ENCODE assay signal across 1 cellular context in the genomic region with DNA sequence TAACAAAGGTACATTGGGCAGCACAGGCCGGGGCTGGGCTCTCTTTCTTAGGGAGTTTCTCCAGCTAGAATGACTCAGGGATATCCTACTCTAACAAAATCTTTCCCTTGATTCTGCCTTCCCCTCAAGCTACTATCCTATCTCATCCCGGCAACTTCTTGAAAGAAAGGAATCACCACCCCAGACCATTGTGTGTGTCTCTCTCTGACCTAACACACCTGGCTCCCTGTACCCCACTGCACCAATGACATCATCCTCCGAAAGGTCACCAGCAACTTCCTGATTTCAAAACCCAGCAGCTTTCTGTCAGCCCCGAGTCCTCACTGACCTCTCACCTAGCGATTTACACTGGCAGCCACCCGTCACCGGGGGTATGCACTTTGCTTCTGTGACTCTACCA.
TF ChIP-seq lines count a peak whose summit lies in the region.

No MANE protein-coding gene starts in this region.

TF ChIP-seq in GM12878, 131 proteins besides CTCF, POLR2A, EP300 and RAD21 (continued from another document):
- TF ChIP-seq, protein P1, sequence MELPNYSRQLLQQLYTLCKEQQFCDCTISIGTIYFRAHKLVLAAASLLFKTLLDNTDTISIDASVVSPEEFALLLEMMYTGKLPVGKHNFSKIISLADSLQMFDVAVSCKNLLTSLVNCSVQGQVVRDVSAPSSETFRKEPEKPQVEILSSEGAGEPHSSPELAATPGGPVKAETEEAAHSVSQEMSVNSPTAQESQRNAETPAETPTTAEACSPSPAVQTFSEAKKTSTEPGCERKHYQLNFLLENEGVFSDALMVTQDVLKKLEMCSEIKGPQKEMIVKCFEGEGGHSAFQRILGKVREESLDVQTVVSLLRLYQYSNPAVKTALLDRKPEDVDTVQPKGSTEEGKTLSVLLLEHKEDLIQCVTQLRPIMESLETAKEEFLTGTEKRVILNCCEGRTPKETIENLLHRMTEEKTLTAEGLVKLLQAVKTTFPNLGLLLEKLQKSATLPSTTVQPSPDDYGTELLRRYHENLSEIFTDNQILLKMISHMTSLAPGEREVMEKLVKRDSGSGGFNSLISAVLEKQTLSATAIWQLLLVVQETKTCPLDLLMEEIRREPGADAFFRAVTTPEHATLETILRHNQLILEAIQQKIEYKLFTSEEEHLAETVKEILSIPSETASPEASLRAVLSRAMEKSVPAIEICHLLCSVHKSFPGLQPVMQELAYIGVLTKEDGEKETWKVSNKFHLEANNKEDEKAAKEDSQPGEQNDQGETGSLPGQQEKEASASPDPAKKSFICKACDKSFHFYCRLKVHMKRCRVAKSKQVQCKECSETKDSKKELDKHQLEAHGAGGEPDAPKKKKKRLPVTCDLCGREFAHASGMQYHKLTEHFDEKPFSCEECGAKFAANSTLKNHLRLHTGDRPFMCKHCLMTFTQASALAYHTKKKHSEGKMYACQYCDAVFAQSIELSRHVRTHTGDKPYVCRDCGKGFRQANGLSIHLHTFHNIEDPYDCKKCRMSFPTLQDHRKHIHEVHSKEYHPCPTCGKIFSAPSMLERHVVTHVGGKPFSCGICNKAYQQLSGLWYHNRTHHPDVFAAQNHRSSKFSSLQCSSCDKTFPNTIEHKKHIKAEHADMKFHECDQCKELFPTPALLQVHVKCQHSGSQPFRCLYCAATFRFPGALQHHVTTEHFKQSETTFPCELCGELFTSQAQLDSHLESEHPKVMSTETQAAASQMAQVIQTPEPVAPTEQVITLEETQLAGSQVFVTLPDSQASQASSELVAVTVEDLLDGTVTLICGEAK (IDR thresholded peaks at IDR 0.05; ENCODE audit: borderline replicate concordance): no peak
- 0 out of 2 replicates have a peak, but pooled peaks have one; percentile 17 for TF ChIP-seq BMI1 (IDR thresholded peaks at IDR 0.05; ENCODE audit: borderline replicate concordance)
- TF ChIP-seq IRF4 (IDR thresholded peaks at IDR 0.05; ENCODE audit: low read depth, low read length): no peak
- no peak for TF ChIP-seq USF1 (IDR thresholded peaks at IDR 0.05; ENCODE audit: borderline replicate concordance, extremely low read length, insufficient read depth, low read depth, low read length)
- peak; percentile 24; the same call in 1 of the 2 replicates for TF ChIP-seq JUNB (IDR thresholded peaks at IDR 0.05)
- no peak for TF ChIP-seq POU2F2 (IDR thresholded peaks at IDR 0.05; ENCODE audit: borderline replicate concordance, low read depth, low read length)
- peak; percentile 46; the same call in 1 of the 2 replicates for TF ChIP-seq MTA2 (IDR thresholded peaks at IDR 0.05; ENCODE audit: low read depth)
- no peak for TF ChIP-seq SREBF2 (IDR thresholded peaks at IDR 0.05; ENCODE audit: low read length)
- no peak for TF ChIP-seq REST (IDR thresholded peaks at IDR 0.05; ENCODE audit: low read depth, low read length)
- TF ChIP-seq, protein P2, sequence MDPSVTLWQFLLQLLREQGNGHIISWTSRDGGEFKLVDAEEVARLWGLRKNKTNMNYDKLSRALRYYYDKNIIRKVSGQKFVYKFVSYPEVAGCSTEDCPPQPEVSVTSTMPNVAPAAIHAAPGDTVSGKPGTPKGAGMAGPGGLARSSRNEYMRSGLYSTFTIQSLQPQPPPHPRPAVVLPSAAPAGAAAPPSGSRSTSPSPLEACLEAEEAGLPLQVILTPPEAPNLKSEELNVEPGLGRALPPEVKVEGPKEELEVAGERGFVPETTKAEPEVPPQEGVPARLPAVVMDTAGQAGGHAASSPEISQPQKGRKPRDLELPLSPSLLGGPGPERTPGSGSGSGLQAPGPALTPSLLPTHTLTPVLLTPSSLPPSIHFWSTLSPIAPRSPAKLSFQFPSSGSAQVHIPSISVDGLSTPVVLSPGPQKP (IDR thresholded peaks at IDR 0.05; ENCODE audit: low read depth, low read length): no peak
- TF ChIP-seq, protein P3, sequence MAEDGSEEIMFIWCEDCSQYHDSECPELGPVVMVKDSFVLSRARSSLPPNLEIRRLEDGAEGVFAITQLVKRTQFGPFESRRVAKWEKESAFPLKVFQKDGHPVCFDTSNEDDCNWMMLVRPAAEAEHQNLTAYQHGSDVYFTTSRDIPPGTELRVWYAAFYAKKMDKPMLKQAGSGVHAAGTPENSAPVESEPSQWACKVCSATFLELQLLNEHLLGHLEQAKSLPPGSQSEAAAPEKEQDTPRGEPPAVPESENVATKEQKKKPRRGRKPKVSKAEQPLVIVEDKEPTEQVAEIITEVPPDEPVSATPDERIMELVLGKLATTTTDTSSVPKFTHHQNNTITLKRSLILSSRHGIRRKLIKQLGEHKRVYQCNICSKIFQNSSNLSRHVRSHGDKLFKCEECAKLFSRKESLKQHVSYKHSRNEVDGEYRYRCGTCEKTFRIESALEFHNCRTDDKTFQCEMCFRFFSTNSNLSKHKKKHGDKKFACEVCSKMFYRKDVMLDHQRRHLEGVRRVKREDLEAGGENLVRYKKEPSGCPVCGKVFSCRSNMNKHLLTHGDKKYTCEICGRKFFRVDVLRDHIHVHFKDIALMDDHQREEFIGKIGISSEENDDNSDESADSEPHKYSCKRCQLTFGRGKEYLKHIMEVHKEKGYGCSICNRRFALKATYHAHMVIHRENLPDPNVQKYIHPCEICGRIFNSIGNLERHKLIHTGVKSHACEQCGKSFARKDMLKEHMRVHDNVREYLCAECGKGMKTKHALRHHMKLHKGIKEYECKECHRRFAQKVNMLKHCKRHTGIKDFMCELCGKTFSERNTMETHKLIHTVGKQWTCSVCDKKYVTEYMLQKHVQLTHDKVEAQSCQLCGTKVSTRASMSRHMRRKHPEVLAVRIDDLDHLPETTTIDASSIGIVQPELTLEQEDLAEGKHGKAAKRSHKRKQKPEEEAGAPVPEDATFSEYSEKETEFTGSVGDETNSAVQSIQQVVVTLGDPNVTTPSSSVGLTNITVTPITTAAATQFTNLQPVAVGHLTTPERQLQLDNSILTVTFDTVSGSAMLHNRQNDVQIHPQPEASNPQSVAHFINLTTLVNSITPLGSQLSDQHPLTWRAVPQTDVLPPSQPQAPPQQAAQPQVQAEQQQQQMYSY (CRISPR knock-in tag; IDR thresholded peaks at IDR 0.05): no peak
- 0 out of 2 replicates have a peak, but pooled peaks have one; percentile 17 for TF ChIP-seq CREB1 (IDR thresholded peaks at IDR 0.05; ENCODE audit: low read depth)
- TF ChIP-seq RB1 (IDR thresholded peaks at IDR 0.05; ENCODE audit: borderline replicate concordance): no peak
- TF ChIP-seq CHD2 (IDR thresholded peaks at IDR 0.05; ENCODE audit: borderline replicate concordance, low read depth, low read length): no peak
- TF ChIP-seq CHD4 (IDR thresholded peaks at IDR 0.05): no peak
- peak; percentile 41 to 47; a peak in 1 of 4 replicates for TF ChIP-seq IKZF2 (IDR thresholded peaks at IDR 0.05)
- 0 out of 2 replicates have a peak, but pooled peaks have one; percentile 35 for TF ChIP-seq CREM (IDR thresholded peaks at IDR 0.05; ENCODE audit: low read depth)
- TF ChIP-seq DPF2 (IDR thresholded peaks at IDR 0.05): peak; percentile 42; the same call in 1 of the 2 replicates
- peak; percentile 95 for TF ChIP-seq NR2F1 (conservative IDR thresholded peaks at IDR 0.05)
- no peak for TF ChIP-seq CBFB (IDR thresholded peaks at IDR 0.05; ENCODE audit: low read depth)
- TF ChIP-seq SPI1 (IDR thresholded peaks at IDR 0.05; ENCODE audit: borderline replicate concordance, insufficient read depth, low read depth, low read length): 0 out of 2 replicates have a peak, but pooled peaks have one; percentile 12
- peak; percentile 96 for TF ChIP-seq ATF7 (IDR thresholded peaks at IDR 0.05; ENCODE audit: low read depth)
- no peak for TF ChIP-seq RCOR1 (conservative IDR thresholded peaks at IDR 0.05; ENCODE audit: low read depth, low read length)
- TF ChIP-seq LARP7 (IDR thresholded peaks at IDR 0.05): no peak
- TF ChIP-seq SMAD5 (IDR thresholded peaks at IDR 0.05; ENCODE audit: low read depth): no peak
- TF ChIP-seq ZSCAN29 (IDR thresholded peaks at IDR 0.05): no peak
- no peak for TF ChIP-seq SREBF1 (IDR thresholded peaks at IDR 0.05; ENCODE audit: low read length)
